ENCODE assay signal across 8 cellular contexts in the genomic region with DNA sequence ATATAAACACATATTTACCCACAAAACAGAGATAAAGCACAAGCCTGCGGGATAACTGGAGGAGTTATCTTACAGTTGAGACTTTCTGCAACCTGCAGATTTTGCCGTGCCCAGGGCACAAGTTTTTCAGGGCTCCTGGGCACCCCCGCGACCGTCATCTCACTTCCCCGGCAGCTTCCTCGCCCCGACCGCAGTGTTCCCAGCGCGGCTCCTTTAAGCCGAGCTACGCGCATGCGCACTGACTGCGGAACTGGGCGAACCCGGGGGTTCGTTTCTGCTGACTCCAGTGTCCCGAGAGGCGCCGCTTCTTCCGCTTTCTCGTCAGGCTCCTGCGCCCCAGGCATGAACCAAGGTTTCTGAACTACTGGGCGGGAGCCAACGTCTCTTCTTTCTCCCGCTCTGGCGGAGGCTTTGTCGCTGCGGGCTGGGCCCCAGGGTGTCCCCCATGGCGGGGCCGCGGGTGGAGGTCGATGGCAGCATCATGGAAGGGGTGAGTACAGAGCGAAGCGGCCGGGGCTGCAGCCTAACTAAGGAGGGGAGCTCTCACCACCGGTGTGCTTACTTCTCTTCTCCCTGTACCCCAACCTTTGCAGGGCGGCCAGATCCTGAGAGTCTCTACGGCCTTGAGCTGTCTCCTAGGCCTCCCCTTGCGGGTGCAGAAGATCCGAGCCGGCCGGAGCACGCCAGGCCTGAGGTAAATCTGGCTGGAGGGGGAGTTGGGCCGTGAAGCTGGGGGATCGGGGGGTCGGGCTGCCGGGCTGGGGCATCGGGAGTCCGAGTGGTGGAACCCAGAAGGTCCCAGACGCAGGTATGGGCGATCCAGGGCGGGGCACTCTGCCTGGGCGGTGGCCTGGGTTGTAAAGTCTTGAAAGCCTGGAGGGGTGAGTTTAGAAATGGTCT. TPM values are rescaled to one million over a fixed set of nuclear protein-coding genes. Genes with fewer than 3 reads are reported as not detected.
DNase-seq lines count a peak whose midpoint lies in the region; ATAC-seq and TF ChIP-seq lines count a peak whose summit lies in the region.

RTCA (plus strand) TSS at position 286 of the 900 bp plus-strand sequence; CDS start at position 446, 160 bp downstream.

- 0 to 1% (median 1%) methylated on average over 38 to 56 of the region's 56 CpGs for WGBS in spleen, 5 donors

- peak within 1 kb of the TSS; percentile 98 for H3K27ac Mint-ChIP-seq in activated B cell treated with CpG ODN at 0.5 μM for 24 hours
- peak within 1 kb of the TSS; percentile 94 to 99 (median 97) for H3K27ac Mint-ChIP-seq in immature natural killer cell

- POLR2A ChIA-PET in AG04449 (lab: Yijun Ruan, JAX) (interaction anchor here (0.6 to 2.1 kb wide), 5 partner anchors 9 to 86 kb away, joined by 3 to 11 read pairs (median 3); partner anchors contain the start of gene DBT), activated B cell treated with CpG ODN at 0.5 μM for 24 hours (lab: Charles Lee) (interaction anchor here (0.5 to 3.0 kb wide), 15 partner anchors 10 to 629 kb away, joined by 3 to 36 read pairs (median 4); partner anchors contain the start of genes CDC14A, DBT, EXTL2 and SASS6)

- peaks cover 41% of the 10 kb centered on the region for H3K36me3 Mint-ChIP-seq in activated B cell treated with CpG ODN at 0.5 μM for 24 hours (ENCODE audit: low read depth)
- H3K36me3 Mint-ChIP-seq in immature natural killer cell, result peaks cover 16 to 39% (median 30%) of the 10 kb centered on the region in 3 donors

- peak; percentile 54 for DNase-seq in AG04449 (ENCODE audit: low read depth, low spot score)
- DNase-seq in NCI-H226, result peak; percentile 89
- peak; percentile 91 for DNase-seq in activated B cell treated with CpG ODN at 0.5 μM for 24 hours
- DNase-seq in caudate nucleus (lab: John Stamatoyannopoulos, UW), result peak; percentile 20 to 95 (median 90)
- DNase-seq in immature natural killer cell, result peak; percentile 95 to 96 (median 95)
- peak; percentile 99 for DNase-seq in spleen

- TF ChIP-seq POLR2A in spleen (IDR thresholded peaks at IDR 0.05), result peak in 2 of 3 donors; percentile 66 to 81

- H3K4me1 Mint-ChIP-seq in activated B cell treated with CpG ODN at 0.5 μM for 24 hours (peaks cover 38% of the 10 kb centered on the region), immature natural killer cell (peaks cover 48 to 62% of the 10 kb centered on the region in 2 donors)

- CTCF ChIA-PET in AG04449 (lab: Yijun Ruan, JAX) (interaction anchor here (0.7 to 3.0 kb wide), 7 partner anchors 8 to 466 kb away, joined by 3 to 16 read pairs (median 4); partner anchors contain the start of gene CDC14A), activated B cell treated with CpG ODN at 0.5 μM for 24 hours (lab: Charles Lee) (interaction anchor here (1.3 to 2.0 kb wide), 3 partner anchors 85 to 193 kb away, joined by 5 to 8 read pairs (median 7); no protein-coding TSS in a partner anchor)

- peaks cover 27 to 62% (median 49%) of the 10 kb centered on the region in 6 donors for H3K4me1 ChIP-seq in spleen

- peaks cover 0 to 39% (median 24%) of the 10 kb centered on the region in 6 donors for H3K36me3 ChIP-seq in spleen

- H3K27me3 Mint-ChIP-seq in activated B cell treated with CpG ODN at 0.5 μM for 24 hours (no peaks in the 10 kb centered on the region), immature natural killer cell (ENCODE audit: low read depth in 3 of 3) (peaks cover 11 to 16% (median 13%) of the 10 kb centered on the region in 3 donors)

- no peak for TF ChIP-seq CTCF in AG04449 (IDR thresholded peaks at IDR 0.05; ENCODE audit: insufficient read depth, low read length, missing control alignments)
- TF ChIP-seq CTCF in activated B cell treated with CpG ODN at 0.5 μM for 24 hours (IDR thresholded peaks at IDR 0.05), result no peak
- TF ChIP-seq CTCF in spleen (IDR thresholded peaks at IDR 0.05 in 8 of 11, conservative IDR thresholded peaks at IDR 0.05 in 3 of 11), result peak in 1 of 11 experiments; percentile 19

- ATAC-seq in GM18909 (IDR thresholded peaks at IDR 0.05; ENCODE audit: poor library complexity, unreplicated experiment), result peak; percentile 98
- ATAC-seq in HG03175 (IDR thresholded peaks at IDR 0.05; ENCODE audit: unreplicated experiment), result peak; percentile 96
- peak; percentile 95 for ATAC-seq in activated B cell treated with CpG ODN at 0.5 μM for 24 hours (ENCODE audit: low read depth)

- H3K27me3 ChIP-seq in spleen (replicated peaks in 1 of 7), result no peaks in the 10 kb centered on the region

- peak within 1 kb of the TSS; percentile 90 for H3K4me3 ChIP-seq in AG04449 (ENCODE audit: low read depth, low read length)
- H3K4me3 ChIP-seq in spleen, result peak within 1 kb of the TSS; percentile 58 to 96 (median 90)

- intact Hi-C loops in activated B cell treated with CpG ODN at 0.5 μM for 24 hours (cut with micrococcal nuclease) (loop anchor here (1.0 to 5.0 kb wide), 8 partner anchors 13 to 1395 kb away; partner anchors contain the start of genes AGL, DBT and TRMT13), spleen (cut with DNase I; ENCODE audit: low total_unique reads) (loop anchor here (10.0 kb wide), 1 partner anchor 89 kb away; the partner anchor contains the start of gene CDC14A)

- peak within 1 kb of the TSS; percentile 100 for H3K4me3 Mint-ChIP-seq in activated B cell treated with CpG ODN at 0.5 μM for 24 hours
- H3K4me3 Mint-ChIP-seq in immature natural killer cell, result peak within 1 kb of the TSS; percentile 100

- H3K9me3 Mint-ChIP-seq in activated B cell treated with CpG ODN at 0.5 μM for 24 hours (no peaks in the 10 kb centered on the region), immature natural killer cell (peaks cover 0 to 4% (median 1%) of the 10 kb centered on the region in 6 donors)

- peaks cover 0 to 9% (median 0%) of the 10 kb centered on the region in 8 donors for H3K9me3 ChIP-seq in spleen

- H3K27ac ChIP-seq in caudate nucleus (ENCODE audit: low read depth, low read length) (peak within 1 kb of the TSS; percentile 77), spleen (peak within 1 kb of the TSS; percentile 65 to 93 (median 90))

RNA-seq across cellular contexts. Expression of gene RTCA, which starts in this region (rescaled TPM):
- total RNA-seq in activated B cell treated with CpG ODN at 0.5 μM for 24 hours (32.3 and 34.5 TPM in 2 replicates), spleen (10 to 100 TPM; 26.3 to 42.6 (median 33.1) TPM)
- polyA plus RNA-seq in immature natural killer cell (10 to 100 TPM; 14.7 to 28.4 (median 27.5) TPM), spleen (10 to 100 TPM; 19.7 to 26.8 (median 25.5) TPM)

Comparison
In these comparisons a context has a peak if more than half of its experiments do, and no peak if none do; other contexts are left out.
1. Peak in every context shown above with its lines: DNase-seq, ATAC-seq, H3K4me3 ChIP-seq and H3K27ac ChIP-seq.